2 cellular contexts compared by ENCODE assay signal in the genomic region with DNA sequence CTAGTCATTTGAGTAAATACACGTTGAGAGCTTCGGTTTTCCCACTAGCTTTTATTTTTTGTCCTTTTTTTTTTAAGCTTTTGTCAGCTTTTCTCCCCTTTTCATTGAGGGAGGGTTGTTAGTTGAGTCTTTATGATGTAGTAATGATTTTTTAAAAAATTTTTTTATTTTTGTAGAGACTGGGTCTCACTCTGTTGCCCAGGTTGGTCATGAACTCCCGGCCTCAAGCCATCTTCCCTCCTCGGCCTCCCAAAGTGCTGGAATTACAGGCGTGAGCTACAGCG.
TF ChIP-seq lines count a peak whose summit lies in the region.

No MANE protein-coding gene starts in this region.

TF ChIP-seq in SK-N-SH, 30 proteins besides CTCF, POLR2A, EP300 and RAD21 (continued from another document):
- TF ChIP-seq TEAD4 (IDR thresholded peaks at IDR 0.05; ENCODE audit: borderline replicate concordance, insufficient read depth) (no peak), CHD2 (IDR thresholded peaks at IDR 0.05; ENCODE audit: low read length, partially characterized antibody) (no peak), RCOR1 (IDR thresholded peaks at IDR 0.05; ENCODE audit: low read length) (no peak), RFX5 (IDR thresholded peaks at IDR 0.05; ENCODE audit: low read length) (no peak), TCF12 (IDR thresholded peaks at IDR 0.05) (no peak), ELF1 (IDR thresholded peaks at IDR 0.05) (no peak), FOSL2 (IDR thresholded peaks at IDR 0.05; ENCODE audit: borderline replicate concordance, low read depth) (no peak)

TF ChIP-seq in SK-N-SH treated with all-trans-retinoic acid at 6 μM for 48 hours, 23 proteins besides CTCF, POLR2A, EP300 and RAD21 (continued from another document):
- TF ChIP-seq, protein P1, sequence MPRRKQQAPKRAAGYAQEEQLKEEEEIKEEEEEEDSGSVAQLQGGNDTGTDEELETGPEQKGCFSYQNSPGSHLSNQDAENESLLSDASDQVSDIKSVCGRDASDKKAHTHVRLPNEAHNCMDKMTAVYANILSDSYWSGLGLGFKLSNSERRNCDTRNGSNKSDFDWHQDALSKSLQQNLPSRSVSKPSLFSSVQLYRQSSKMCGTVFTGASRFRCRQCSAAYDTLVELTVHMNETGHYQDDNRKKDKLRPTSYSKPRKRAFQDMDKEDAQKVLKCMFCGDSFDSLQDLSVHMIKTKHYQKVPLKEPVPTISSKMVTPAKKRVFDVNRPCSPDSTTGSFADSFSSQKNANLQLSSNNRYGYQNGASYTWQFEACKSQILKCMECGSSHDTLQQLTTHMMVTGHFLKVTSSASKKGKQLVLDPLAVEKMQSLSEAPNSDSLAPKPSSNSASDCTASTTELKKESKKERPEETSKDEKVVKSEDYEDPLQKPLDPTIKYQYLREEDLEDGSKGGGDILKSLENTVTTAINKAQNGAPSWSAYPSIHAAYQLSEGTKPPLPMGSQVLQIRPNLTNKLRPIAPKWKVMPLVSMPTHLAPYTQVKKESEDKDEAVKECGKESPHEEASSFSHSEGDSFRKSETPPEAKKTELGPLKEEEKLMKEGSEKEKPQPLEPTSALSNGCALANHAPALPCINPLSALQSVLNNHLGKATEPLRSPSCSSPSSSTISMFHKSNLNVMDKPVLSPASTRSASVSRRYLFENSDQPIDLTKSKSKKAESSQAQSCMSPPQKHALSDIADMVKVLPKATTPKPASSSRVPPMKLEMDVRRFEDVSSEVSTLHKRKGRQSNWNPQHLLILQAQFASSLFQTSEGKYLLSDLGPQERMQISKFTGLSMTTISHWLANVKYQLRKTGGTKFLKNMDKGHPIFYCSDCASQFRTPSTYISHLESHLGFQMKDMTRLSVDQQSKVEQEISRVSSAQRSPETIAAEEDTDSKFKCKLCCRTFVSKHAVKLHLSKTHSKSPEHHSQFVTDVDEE (CRISPR knock-in tag; IDR thresholded peaks at IDR 0.05), result no peak
- TF ChIP-seq ARNTL (CRISPR knock-in tag; IDR thresholded peaks at IDR 0.05; ENCODE audit: borderline replicate concordance, low read depth) (no peak), CSDC2 (CRISPR knock-in tag; IDR thresholded peaks at IDR 0.05) (no peak), OSR1 (CRISPR knock-in tag; IDR thresholded peaks at IDR 0.05) (no peak)
- TF ChIP-seq, protein P2, sequence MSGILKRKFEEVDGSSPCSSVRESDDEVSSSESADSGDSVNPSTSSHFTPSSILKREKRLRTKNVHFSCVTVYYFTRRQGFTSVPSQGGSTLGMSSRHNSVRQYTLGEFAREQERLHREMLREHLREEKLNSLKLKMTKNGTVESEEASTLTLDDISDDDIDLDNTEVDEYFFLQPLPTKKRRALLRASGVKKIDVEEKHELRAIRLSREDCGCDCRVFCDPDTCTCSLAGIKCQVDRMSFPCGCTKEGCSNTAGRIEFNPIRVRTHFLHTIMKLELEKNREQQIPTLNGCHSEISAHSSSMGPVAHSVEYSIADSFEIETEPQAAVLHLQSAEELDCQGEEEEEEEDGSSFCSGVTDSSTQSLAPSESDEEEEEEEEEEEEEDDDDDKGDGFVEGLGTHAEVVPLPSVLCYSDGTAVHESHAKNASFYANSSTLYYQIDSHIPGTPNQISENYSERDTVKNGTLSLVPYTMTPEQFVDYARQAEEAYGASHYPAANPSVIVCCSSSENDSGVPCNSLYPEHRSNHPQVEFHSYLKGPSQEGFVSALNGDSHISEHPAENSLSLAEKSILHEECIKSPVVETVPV (CRISPR knock-in tag; IDR thresholded peaks at IDR 0.05), result no peak
- TF ChIP-seq, protein P3, sequence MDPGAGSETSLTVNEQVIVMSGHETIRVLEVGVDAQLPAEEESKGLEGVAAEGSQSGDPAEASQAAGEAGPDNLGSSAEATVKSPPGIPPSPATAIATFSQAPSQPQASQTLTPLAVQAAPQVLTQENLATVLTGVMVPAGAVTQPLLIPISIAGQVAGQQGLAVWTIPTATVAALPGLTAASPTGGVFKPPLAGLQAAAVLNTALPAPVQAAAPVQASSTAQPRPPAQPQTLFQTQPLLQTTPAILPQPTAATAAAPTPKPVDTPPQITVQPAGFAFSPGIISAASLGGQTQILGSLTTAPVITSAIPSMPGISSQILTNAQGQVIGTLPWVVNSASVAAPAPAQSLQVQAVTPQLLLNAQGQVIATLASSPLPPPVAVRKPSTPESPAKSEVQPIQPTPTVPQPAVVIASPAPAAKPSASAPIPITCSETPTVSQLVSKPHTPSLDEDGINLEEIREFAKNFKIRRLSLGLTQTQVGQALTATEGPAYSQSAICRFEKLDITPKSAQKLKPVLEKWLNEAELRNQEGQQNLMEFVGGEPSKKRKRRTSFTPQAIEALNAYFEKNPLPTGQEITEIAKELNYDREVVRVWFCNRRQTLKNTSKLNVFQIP (CRISPR knock-in tag; IDR thresholded peaks at IDR 0.05; ENCODE audit: borderline replicate concordance, low read depth), result no peak
